27 cellular contexts compared by ENCODE assay signal in genomic region chr10:32036922-32037321, GRCh38.
"Had no signal": no experiment of that assay in that cellular context is flagged by ENCODE, and none has a peak within 500 bp of the region (broad histone marks: within the 10 kb centered on the region; RNA-seq: fewer than 3 reads in every experiment).

No MANE protein-coding gene starts in this region.

- H3K4me3 ChIP-seq: breast epithelium, esophagus squamous epithelium, pancreas, psoas muscle, smooth muscle cell, uterus had no signal

- ATAC-seq: activated CD4-positive, alpha-beta T cell treated with anti-CD3 and anti-CD28 coated beads for 36 hours; activated naive CD8-positive, alpha-beta T cell treated with anti-CD3 and anti-CD28 coated beads, Interleukin-2, amount 50 U/mL, for 24 hours; left ventricle myocardium superior; pancreas; psoas muscle; stimulated activated memory B cell treated with anti-CD40 and anti-IgM and Interleukin-4, amounts not matched to agents 10 μg/mL and 1 μg/mL and 100 μg/mL, for 72 hours; stimulated activated naive CD8-positive, alpha-beta T cell treated with anti-CD3 and anti-CD28 coated beads, Interleukin-15, amount 100 ng/mL, for 72 hours had no signal

- H3K27ac Mint-ChIP-seq: activated CD4-positive, alpha-beta T cell treated with anti-CD3 and anti-CD28 coated beads for 36 hours; activated naive CD4-positive, alpha-beta T cell treated with anti-CD3 and anti-CD28 coated beads for 36 hours; activated naive CD8-positive, alpha-beta T cell treated with anti-CD3 and anti-CD28 coated beads, Interleukin-2, amount 50 U/mL, for 24 hours; stimulated activated memory B cell treated with anti-CD40 and anti-IgM and Interleukin-4, amounts not matched to agents 10 μg/mL and 1 μg/mL and 100 μg/mL, for 72 hours; type B pancreatic cell had no signal

- DNase-seq: activated CD4-positive, alpha-beta T cell treated with anti-CD3 and anti-CD28 coated beads for 36 hours; activated CD4-positive, CD25-positive, alpha-beta regulatory T cell; activated CD8-positive, alpha-beta memory T cell treated with anti-CD3 and anti-CD28 coated beads for 24 hours; activated effector memory CD4-positive, alpha-beta T cell treated with Interleukin-2 at 50 U/mL for 16 hours; activated naive CD4-positive, alpha-beta T cell treated with anti-CD3 and anti-CD28 coated beads for 36 hours; activated naive CD8-positive, alpha-beta T cell treated with anti-CD3 and anti-CD28 coated beads, Interleukin-2, amount 50 U/mL, for 24 hours; amygdala; central memory CD4-positive, alpha-beta T cell; dermis blood vessel endothelial cell; effector CD4-positive, alpha-beta T cell; esophagus squamous epithelium; foreskin melanocyte; islet precursor cell; left ventricle myocardium superior; nephron progenitor cell; pancreas; psoas muscle; stimulated activated CD4-positive, alpha-beta T cell treated with anti-CD3 and anti-CD28 coated beads, Interleukin-1b, Interleukin-23, amount 100 ng/mL, for 48 hours; stimulated activated CD4-positive, alpha-beta T cell treated with anti-CD3 and anti-CD28 coated beads, Interleukin-4, amount 100 ng/mL, for 4 hours; stimulated activated CD8-positive, alpha-beta memory T cell treated with anti-CD3 and anti-CD28 coated beads, Interleukin-4, amount 100 ng/mL, for 48 hours; stimulated activated naive CD8-positive, alpha-beta T cell treated with anti-CD3 and anti-CD28 coated beads, Interleukin-15, amount 100 ng/mL, for 72 hours; substantia nigra; uterus had no signal

- H3K27me3 Mint-ChIP-seq: activated CD4-positive, alpha-beta T cell treated with anti-CD3 and anti-CD28 coated beads for 36 hours; activated naive CD8-positive, alpha-beta T cell treated with anti-CD3 and anti-CD28 coated beads, Interleukin-2, amount 50 U/mL, for 24 hours; stimulated activated memory B cell treated with anti-CD40 and anti-IgM and Interleukin-4, amounts not matched to agents 10 μg/mL and 1 μg/mL and 100 μg/mL, for 72 hours; stimulated activated naive CD8-positive, alpha-beta T cell treated with anti-CD3 and anti-CD28 coated beads, Interleukin-15, amount 100 ng/mL, for 72 hours; type B pancreatic cell had no signal

- H3K4me3 Mint-ChIP-seq: activated CD4-positive, alpha-beta T cell treated with anti-CD3 and anti-CD28 coated beads for 36 hours; activated naive CD4-positive, alpha-beta T cell treated with anti-CD3 and anti-CD28 coated beads for 36 hours; activated naive CD8-positive, alpha-beta T cell treated with anti-CD3 and anti-CD28 coated beads, Interleukin-2, amount 50 U/mL, for 24 hours; nephron progenitor cell; stimulated activated memory B cell treated with anti-CD40 and anti-IgM and Interleukin-4, amounts not matched to agents 10 μg/mL and 1 μg/mL and 100 μg/mL, for 72 hours; stimulated activated naive CD8-positive, alpha-beta T cell treated with anti-CD3 and anti-CD28 coated beads, Interleukin-15, amount 100 ng/mL, for 72 hours; type B pancreatic cell had no signal

- H3K9me3 Mint-ChIP-seq: activated naive CD4-positive, alpha-beta T cell treated with anti-CD3 and anti-CD28 coated beads for 36 hours; activated naive CD8-positive, alpha-beta T cell treated with anti-CD3 and anti-CD28 coated beads, Interleukin-2, amount 50 U/mL, for 24 hours; nephron progenitor cell; stimulated activated memory B cell treated with anti-CD40 and anti-IgM and Interleukin-4, amounts not matched to agents 10 μg/mL and 1 μg/mL and 100 μg/mL, for 72 hours; stimulated activated naive CD8-positive, alpha-beta T cell treated with anti-CD3 and anti-CD28 coated beads, Interleukin-15, amount 100 ng/mL, for 72 hours; type B pancreatic cell had no signal
